In the genomic region with DNA sequence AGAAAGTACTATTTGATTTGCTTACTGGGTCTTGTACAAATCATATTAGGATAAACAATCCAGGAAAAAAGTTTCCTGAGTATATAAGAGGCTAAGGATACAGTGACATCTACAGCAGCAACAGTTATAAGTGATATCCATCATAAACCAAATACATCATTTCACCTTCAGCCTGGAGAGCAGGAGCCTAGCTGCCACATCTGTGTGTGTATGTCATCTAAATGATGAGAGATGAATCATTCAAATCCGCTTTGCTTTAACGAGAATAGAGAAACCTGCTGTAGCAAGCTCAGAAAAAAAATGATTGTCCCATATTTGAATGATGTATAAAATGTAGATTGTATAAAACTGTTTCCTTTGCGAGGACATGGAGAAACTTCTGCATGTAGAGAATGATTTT, we compare ENCODE assay signal across 20 cellular contexts.
"Had no signal": no experiment of that assay in that cellular context is flagged by ENCODE, and none has a peak within 500 bp of the region (broad histone marks: within the 10 kb centered on the region; RNA-seq: fewer than 3 reads in every experiment).

No MANE protein-coding gene starts in this region.

- H3K4me3 ChIP-seq: MG63, SJCRH30 had no signal

- H3K9me3 ChIP-seq: MG63, SJCRH30 had no signal

- H3K36me3 ChIP-seq: MG63, SJCRH30 had no signal

- DNase-seq: IMR-90, Karpas-422, KG1, MG63, NCI-H1092, NCI-H1105 treated with DMSO at 0.1 percent for 48 hours, NCI-H1417 treated with DMSO at 0.1 percent for 48 hours, NCI-H146, NCI-H1694 treated with DMSO at 0.1 percent for 48 hours, NCI-H1930, NCI-H2081, NCI-H2107, NCI-H2227 treated with DMSO at 0.1 percent for 48 hours, NCI-H774, SHP77 treated with DMSO at 0.1 percent for 48 hours, SJCRH30 had no signal

- ATAC-seq: HepG2, Panc1, Right ventricle myocardium inferior, SK-N-SH treated with all-trans-retinoic acid at 6 μM for 48 hours had no signal

- H3K27ac ChIP-seq: SJCRH30 had no signal

- H3K27me3 ChIP-seq: MG63, SJCRH30 had no signal
